Comparison of ENCODE assay signal across 1 cellular context in genomic region chr18:24840640-24841039, GRCh38.
TF ChIP-seq lines count a peak whose summit lies in the region.

No MANE protein-coding gene starts in this region.

TF ChIP-seq in HepG2, 621 proteins besides CTCF, POLR2A, EP300 and RAD21 (continued from another document):
- TF ChIP-seq ZNF282 (IDR thresholded peaks at IDR 0.05; ENCODE audit: partially characterized antibody) (peak; percentile 23), SRSF9 (IDR thresholded peaks at IDR 0.05; ENCODE audit: borderline replicate concordance, insufficient read depth, low read depth, low read length, poor library complexity, severe bottlenecking) (no peak), PBX2 (CRISPR knock-in tag; IDR thresholded peaks at IDR 0.05) (no peak), CAMTA2 (CRISPR knock-in tag; IDR thresholded peaks at IDR 0.05; ENCODE audit: borderline replicate concordance) (no peak), ZNF367 (CRISPR knock-in tag; IDR thresholded peaks at IDR 0.05; ENCODE audit: borderline replicate concordance) (no peak), ZNF335 (CRISPR knock-in tag; IDR thresholded peaks at IDR 0.05) (no peak), CREM (IDR thresholded peaks at IDR 0.05) (no peak), CREM (CRISPR knock-in tag; IDR thresholded peaks at IDR 0.05) (no peak), LBX2 (CRISPR knock-in tag; IDR thresholded peaks at IDR 0.05; ENCODE audit: borderline replicate concordance) (no peak)
